Comparison of ENCODE assay signal across 1 cellular context in the genomic region with DNA sequence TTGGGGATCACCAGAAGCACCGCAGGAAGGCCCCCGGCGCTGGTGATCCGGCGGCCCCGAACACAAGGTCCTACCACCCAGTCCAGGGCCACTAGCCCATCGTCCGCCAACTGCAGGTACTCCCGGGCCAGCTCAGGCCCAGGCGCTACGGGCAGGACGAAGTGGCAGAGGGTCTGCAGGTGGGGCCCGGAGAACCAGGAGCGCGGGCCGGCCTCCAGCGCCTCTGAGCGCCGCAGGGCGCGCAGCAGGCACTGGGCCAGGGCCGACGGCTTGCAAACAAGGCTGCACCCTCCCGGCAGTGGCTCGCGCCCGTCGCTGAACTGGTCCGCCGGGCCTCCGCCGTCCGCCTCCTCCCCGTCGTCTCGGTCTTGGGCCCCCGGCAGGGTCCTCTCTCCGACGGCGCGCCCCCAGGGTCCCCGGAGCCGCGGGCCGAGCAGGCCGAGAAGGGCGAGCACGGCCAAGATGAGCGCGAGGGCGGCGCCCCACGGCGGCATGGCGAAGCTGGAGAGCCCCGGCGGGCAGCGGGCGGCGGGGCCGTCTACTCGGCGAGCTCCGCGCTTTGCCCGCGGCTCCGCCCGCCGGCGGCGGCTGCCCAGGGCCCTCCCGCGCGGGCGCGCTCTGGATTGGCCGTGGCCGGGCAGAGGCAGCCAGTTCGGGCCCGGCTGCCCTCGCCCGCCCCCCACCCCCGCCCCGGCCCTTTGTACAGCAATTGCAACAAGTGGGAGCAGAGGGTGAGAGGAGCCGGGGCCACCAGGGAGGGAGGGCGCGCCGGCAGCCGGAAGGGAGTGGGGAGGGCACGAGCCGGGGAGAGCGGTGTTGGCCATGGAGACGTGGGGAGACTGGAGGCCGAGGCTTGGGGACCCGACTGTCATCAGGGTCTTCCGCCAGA.
TF ChIP-seq lines count a peak whose summit lies in the region.

Gene ABHD15 (minus strand): TSS at position 565 of the 889 bp plus-strand sequence. CDS start 71 bp downstream, at position 494.

TF ChIP-seq in HepG2, 621 proteins besides CTCF, POLR2A, EP300 and RAD21 (continued from another document and continues in another):
- TF ChIP-seq SMC3 (IDR thresholded peaks at IDR 0.05; ENCODE audit: low read length): no peak
- no peak for TF ChIP-seq KLF15 (CRISPR knock-in tag; IDR thresholded peaks at IDR 0.05; ENCODE audit: borderline replicate concordance)
- no peak for TF ChIP-seq LBX2 (CRISPR knock-in tag; IDR thresholded peaks at IDR 0.05; ENCODE audit: borderline replicate concordance)
- TF ChIP-seq CHCHD3 (CRISPR knock-in tag; IDR thresholded peaks at IDR 0.05): no peak
- TF ChIP-seq, protein P1, sequence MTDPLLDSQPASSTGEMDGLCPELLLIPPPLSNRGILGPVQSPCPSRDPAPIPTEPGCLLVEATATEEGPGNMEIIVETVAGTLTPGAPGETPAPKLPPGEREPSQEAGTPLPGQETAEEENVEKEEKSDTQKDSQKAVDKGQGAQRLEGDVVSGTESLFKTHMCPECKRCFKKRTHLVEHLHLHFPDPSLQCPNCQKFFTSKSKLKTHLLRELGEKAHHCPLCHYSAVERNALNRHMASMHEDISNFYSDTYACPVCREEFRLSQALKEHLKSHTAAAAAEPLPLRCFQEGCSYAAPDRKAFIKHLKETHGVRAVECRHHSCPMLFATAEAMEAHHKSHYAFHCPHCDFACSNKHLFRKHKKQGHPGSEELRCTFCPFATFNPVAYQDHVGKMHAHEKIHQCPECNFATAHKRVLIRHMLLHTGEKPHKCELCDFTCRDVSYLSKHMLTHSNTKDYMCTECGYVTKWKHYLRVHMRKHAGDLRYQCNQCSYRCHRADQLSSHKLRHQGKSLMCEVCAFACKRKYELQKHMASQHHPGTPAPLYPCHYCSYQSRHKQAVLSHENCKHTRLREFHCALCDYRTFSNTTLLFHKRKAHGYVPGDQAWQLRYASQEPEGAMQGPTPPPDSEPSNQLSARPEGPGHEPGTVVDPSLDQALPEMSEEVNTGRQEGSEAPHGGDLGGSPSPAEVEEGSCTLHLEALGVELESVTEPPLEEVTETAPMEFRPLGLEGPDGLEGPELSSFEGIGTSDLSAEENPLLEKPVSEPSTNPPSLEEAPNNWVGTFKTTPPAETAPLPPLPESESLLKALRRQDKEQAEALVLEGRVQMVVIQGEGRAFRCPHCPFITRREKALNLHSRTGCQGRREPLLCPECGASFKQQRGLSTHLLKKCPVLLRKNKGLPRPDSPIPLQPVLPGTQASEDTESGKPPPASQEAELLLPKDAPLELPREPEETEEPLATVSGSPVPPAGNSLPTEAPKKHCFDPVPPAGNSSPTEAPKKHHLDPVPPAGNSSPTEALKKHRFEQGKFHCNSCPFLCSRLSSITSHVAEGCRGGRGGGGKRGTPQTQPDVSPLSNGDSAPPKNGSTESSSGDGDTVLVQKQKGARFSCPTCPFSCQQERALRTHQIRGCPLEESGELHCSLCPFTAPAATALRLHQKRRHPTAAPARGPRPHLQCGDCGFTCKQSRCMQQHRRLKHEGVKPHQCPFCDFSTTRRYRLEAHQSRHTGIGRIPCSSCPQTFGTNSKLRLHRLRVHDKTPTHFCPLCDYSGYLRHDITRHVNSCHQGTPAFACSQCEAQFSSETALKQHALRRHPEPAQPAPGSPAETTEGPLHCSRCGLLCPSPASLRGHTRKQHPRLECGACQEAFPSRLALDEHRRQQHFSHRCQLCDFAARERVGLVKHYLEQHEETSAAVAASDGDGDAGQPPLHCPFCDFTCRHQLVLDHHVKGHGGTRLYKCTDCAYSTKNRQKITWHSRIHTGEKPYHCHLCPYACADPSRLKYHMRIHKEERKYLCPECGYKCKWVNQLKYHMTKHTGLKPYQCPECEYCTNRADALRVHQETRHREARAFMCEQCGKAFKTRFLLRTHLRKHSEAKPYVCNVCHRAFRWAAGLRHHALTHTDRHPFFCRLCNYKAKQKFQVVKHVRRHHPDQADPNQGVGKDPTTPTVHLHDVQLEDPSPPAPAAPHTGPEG (CRISPR knock-in tag; IDR thresholded peaks at IDR 0.05): no peak
- TF ChIP-seq MEIS1 (CRISPR knock-in tag; IDR thresholded peaks at IDR 0.05; ENCODE audit: borderline replicate concordance): no peak; the same call in 1 of the 2 replicates
- peak; percentile 63; the same call in 1 of the 2 replicates for TF ChIP-seq POGK (CRISPR knock-in tag; conservative IDR thresholded peaks at IDR 0.05)
- TF ChIP-seq ZNF564 (CRISPR knock-in tag; IDR thresholded peaks at IDR 0.05): no peak; the same call in 1 of the 2 replicates
- TF ChIP-seq ZNF720 (CRISPR knock-in tag; IDR thresholded peaks at IDR 0.05): no peak
- TF ChIP-seq FOXK1 (CRISPR knock-in tag; IDR thresholded peaks at IDR 0.05; ENCODE audit: borderline replicate concordance, low read depth): no peak
- no peak for TF ChIP-seq ZBTB20 (CRISPR knock-in tag; IDR thresholded peaks at IDR 0.05; ENCODE audit: borderline replicate concordance, low read depth)
- no peak for TF ChIP-seq ZNF354B (CRISPR knock-in tag; IDR thresholded peaks at IDR 0.05)
- TF ChIP-seq ZNF441 (CRISPR knock-in tag; IDR thresholded peaks at IDR 0.05; ENCODE audit: borderline replicate concordance): no peak
- no peak for TF ChIP-seq ZNF143 (CRISPR knock-in tag; IDR thresholded peaks at IDR 0.05)
- no peak for TF ChIP-seq KAT7 (CRISPR knock-in tag; IDR thresholded peaks at IDR 0.05; ENCODE audit: borderline replicate concordance)
- TF ChIP-seq CBX5 (CRISPR knock-in tag; IDR thresholded peaks at IDR 0.05; ENCODE audit: borderline replicate concordance): no peak
- TF ChIP-seq RFX1 (IDR thresholded peaks at IDR 0.05): no peak
- TF ChIP-seq ZBTB8A (CRISPR knock-in tag; IDR thresholded peaks at IDR 0.05; ENCODE audit: borderline replicate concordance, low read depth): no peak
- TF ChIP-seq, protein P2, sequence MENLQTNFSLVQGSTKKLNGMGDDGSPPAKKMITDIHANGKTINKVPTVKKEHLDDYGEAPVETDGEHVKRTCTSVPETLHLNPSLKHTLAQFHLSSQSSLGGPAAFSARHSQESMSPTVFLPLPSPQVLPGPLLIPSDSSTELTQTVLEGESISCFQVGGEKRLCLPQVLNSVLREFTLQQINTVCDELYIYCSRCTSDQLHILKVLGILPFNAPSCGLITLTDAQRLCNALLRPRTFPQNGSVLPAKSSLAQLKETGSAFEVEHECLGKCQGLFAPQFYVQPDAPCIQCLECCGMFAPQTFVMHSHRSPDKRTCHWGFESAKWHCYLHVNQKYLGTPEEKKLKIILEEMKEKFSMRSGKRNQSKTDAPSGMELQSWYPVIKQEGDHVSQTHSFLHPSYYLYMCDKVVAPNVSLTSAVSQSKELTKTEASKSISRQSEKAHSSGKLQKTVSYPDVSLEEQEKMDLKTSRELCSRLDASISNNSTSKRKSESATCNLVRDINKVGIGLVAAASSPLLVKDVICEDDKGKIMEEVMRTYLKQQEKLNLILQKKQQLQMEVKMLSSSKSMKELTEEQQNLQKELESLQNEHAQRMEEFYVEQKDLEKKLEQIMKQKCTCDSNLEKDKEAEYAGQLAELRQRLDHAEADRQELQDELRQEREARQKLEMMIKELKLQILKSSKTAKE (CRISPR knock-in tag; IDR thresholded peaks at IDR 0.05; ENCODE audit: borderline replicate concordance): no peak
- no peak for TF ChIP-seq MED1 (CRISPR knock-in tag; IDR thresholded peaks at IDR 0.05)
- TF ChIP-seq IRX3 (CRISPR knock-in tag; IDR thresholded peaks at IDR 0.05; ENCODE audit: borderline replicate concordance, low read depth): no peak
- no peak for TF ChIP-seq ZNF337 (CRISPR knock-in tag; IDR thresholded peaks at IDR 0.05; ENCODE audit: borderline replicate concordance, low read depth)
- TF ChIP-seq CBFB (CRISPR knock-in tag; IDR thresholded peaks at IDR 0.05): no peak
- TF ChIP-seq HMG20B (CRISPR knock-in tag; conservative IDR thresholded peaks at IDR 0.05): no peak
- TF ChIP-seq ZBTB26 (CRISPR knock-in tag; IDR thresholded peaks at IDR 0.05; ENCODE audit: borderline replicate concordance): no peak
- TF ChIP-seq, protein P3, sequence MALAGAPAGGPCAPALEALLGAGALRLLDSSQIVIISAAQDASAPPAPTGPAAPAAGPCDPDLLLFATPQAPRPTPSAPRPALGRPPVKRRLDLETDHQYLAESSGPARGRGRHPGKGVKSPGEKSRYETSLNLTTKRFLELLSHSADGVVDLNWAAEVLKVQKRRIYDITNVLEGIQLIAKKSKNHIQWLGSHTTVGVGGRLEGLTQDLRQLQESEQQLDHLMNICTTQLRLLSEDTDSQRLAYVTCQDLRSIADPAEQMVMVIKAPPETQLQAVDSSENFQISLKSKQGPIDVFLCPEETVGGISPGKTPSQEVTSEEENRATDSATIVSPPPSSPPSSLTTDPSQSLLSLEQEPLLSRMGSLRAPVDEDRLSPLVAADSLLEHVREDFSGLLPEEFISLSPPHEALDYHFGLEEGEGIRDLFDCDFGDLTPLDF (CRISPR knock-in tag; IDR thresholded peaks at IDR 0.05): no peak
- no peak for TF ChIP-seq RERE (CRISPR knock-in tag; IDR thresholded peaks at IDR 0.05; ENCODE audit: low read depth)
- TF ChIP-seq ZSCAN12 (CRISPR knock-in tag; IDR thresholded peaks at IDR 0.05): no peak
- no peak for TF ChIP-seq HDAC2 (CRISPR knock-in tag; IDR thresholded peaks at IDR 0.05)
- TF ChIP-seq ONECUT2 (CRISPR knock-in tag; IDR thresholded peaks at IDR 0.05): no peak
- TF ChIP-seq NFKBIZ (CRISPR knock-in tag; IDR thresholded peaks at IDR 0.05): no peak
- TF ChIP-seq, protein P4, sequence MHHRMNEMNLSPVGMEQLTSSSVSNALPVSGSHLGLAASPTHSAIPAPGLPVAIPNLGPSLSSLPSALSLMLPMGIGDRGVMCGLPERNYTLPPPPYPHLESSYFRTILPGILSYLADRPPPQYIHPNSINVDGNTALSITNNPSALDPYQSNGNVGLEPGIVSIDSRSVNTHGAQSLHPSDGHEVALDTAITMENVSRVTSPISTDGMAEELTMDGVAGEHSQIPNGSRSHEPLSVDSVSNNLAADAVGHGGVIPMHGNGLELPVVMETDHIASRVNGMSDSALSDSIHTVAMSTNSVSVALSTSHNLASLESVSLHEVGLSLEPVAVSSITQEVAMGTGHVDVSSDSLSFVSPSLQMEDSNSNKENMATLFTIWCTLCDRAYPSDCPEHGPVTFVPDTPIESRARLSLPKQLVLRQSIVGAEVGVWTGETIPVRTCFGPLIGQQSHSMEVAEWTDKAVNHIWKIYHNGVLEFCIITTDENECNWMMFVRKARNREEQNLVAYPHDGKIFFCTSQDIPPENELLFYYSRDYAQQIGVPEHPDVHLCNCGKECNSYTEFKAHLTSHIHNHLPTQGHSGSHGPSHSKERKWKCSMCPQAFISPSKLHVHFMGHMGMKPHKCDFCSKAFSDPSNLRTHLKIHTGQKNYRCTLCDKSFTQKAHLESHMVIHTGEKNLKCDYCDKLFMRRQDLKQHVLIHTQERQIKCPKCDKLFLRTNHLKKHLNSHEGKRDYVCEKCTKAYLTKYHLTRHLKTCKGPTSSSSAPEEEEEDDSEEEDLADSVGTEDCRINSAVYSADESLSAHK (CRISPR knock-in tag; IDR thresholded peaks at IDR 0.05; ENCODE audit: borderline replicate concordance): no peak
- no peak for TF ChIP-seq ZFP62 (CRISPR knock-in tag; IDR thresholded peaks at IDR 0.05)
- TF ChIP-seq PAX8 (CRISPR knock-in tag; IDR thresholded peaks at IDR 0.05; ENCODE audit: borderline replicate concordance): 0 out of 2 replicates have a peak, but pooled peaks have one; percentile 26
- TF ChIP-seq NFRKB (IDR thresholded peaks at IDR 0.05): no peak
